In genomic region chr1:38173157-38173831, GRCh38 we compare ENCODE assay signal across 21 cellular contexts.
DNase-seq lines count a peak whose midpoint lies in the region; FAIRE-seq and TF ChIP-seq lines count a peak whose summit lies in the region.
"Had no signal": no experiment of that assay in that cellular context is flagged by ENCODE, and none has a peak within 500 bp of the region (broad histone marks: within the 10 kb centered on the region; RNA-seq: fewer than 3 reads in every experiment).

No MANE protein-coding gene starts in this region.

- H3K36me3 ChIP-seq in HEK293 (ENCODE audit: control insufficient read depth in 2 of 2, insufficient read depth in 1 of 2, low read length in 2 of 2) = no peaks in the 10 kb centered on the region
- H3K36me3 ChIP-seq in kidney (ENCODE audit: control insufficient read depth in 1 of 2, insufficient read depth in 2 of 2, low read length in 2 of 2) = no peaks in the 10 kb centered on the region
- H3K36me3 ChIP-seq: SJSA1, tibial artery had no signal

- no peak for FAIRE-seq in kidney (lab: Jason Lieb, UNC)
- FAIRE-seq: small intestine had no signal

- intact Hi-C loops in kidney (cut with DNase I) = no loop called here

- DNase-seq in NCI-H82 (lab: John Stamatoyannopoulos, UW) (peak; percentile 38), NCI-H82 treated with DMSO at 0.1 percent for 48 hours (lab: John Stamatoyannopoulos, UW; ENCODE audit: unreplicated experiment) (no peak), MV-4-11 (lab: John Stamatoyannopoulos, UW) (peak; percentile 89), renal cortical epithelial cell (ENCODE audit: low read depth) (peak; percentile 59), cerebellum (ENCODE audit: low spot score) (no peak), kidney (no peak), SW480 (ENCODE audit: low spot score) (no peak)
- DNase-seq: activated naive CD8-positive, alpha-beta T cell treated with anti-CD3 and anti-CD28 coated beads, Interleukin-2, amount 50 U/mL, for 24 hours; CD8-positive, alpha-beta T cell; cerebellar nuclear complex; H9; KG1; NCI-H187 treated with DMSO at 0.1 percent for 48 hours; NCI-H69; small intestine; tibial artery had no signal

- POLR2A ChIA-PET in HEK293 (lab: Yijun Ruan, JAX) = no interaction called here

- no peak for TF ChIP-seq CTCF in HEK293 (tag by site-specific recombination; IDR thresholded peaks at IDR 0.05)
- no peak for TF ChIP-seq CTCF in kidney (IDR thresholded peaks at IDR 0.05; ENCODE audit: borderline replicate concordance, extremely low read depth, insufficient read depth)

- H3K4me3 ChIP-seq in HEK293 (ENCODE audit: low read depth, low read length) (no peak overlapping the region), kidney (ENCODE audit: low read length in 2 of 2) (no peak overlapping the region)
- H3K4me3 ChIP-seq: SJSA1, tibial artery had no signal

- H3K27ac ChIP-seq in HEK293 (ENCODE audit: extremely low read depth, low read depth, low read length) (no peak overlapping the region), kidney (ENCODE audit: low read depth in 2 of 2, low read length in 2 of 2) (no peak overlapping the region)
- H3K27ac ChIP-seq: 22Rv1, epithelial cell of prostate, SJSA1, tibial artery, VCaP had no signal

- no peak overlapping the region for H3K9ac ChIP-seq in kidney (ENCODE audit: low read length in 2 of 2)

- H3K4me1 ChIP-seq in HEK293 (ENCODE audit: control insufficient read depth, insufficient read depth, low read length) (no peaks in the 10 kb centered on the region), kidney (ENCODE audit: control insufficient read depth in 1 of 2, insufficient read depth in 1 of 2, low read depth in 1 of 2, low read length in 2 of 2) (no peaks in the 10 kb centered on the region)
- H3K4me1 ChIP-seq: SJSA1, tibial artery had no signal

- no peaks in the 10 kb centered on the region for H3K9me3 ChIP-seq in HEK293 (ENCODE audit: control insufficient read depth, insufficient read depth, low read depth, low read length)
- H3K9me3 ChIP-seq in kidney (ENCODE audit: control insufficient read depth in 1 of 2, low read length in 2 of 2) = no peaks in the 10 kb centered on the region
- H3K9me3 ChIP-seq: SJSA1, tibial artery had no signal

- CTCF ChIA-PET in HEK293 (lab: Yijun Ruan, JAX) = no interaction called here

TF ChIP-seq in HEK293, 187 proteins besides CTCF, POLR2A, EP300 and RAD21:
- TF ChIP-seq ZFP41 (tag by site-specific recombination; IDR thresholded peaks at IDR 0.05; ENCODE audit: borderline replicate concordance) (no peak), ZNF501 (tag by site-specific recombination; IDR thresholded peaks at IDR 0.05) (no peak), ZBTB17 (tag by site-specific recombination; IDR thresholded peaks at IDR 0.05) (peak; percentile 11; the same call in 1 of the 2 replicates)
TF ChIP-seq in HEK293: peak in this region for 1.

Comparison
In these comparisons a context has a peak if more than half of its experiments do, and no peak if none do; other contexts are left out.
1. DNase-seq: peak in NCI-H82 (single experiment), MV-4-11 (single experiment) and renal cortical epithelial cell (single experiment); none in NCI-H82 treated with DMSO at 0.1 percent for 48 hours (single experiment), cerebellum (single experiment), kidney (single experiment) and SW480 (single experiment).